ENCODE assay signal across 11 cellular contexts in the genomic region with DNA sequence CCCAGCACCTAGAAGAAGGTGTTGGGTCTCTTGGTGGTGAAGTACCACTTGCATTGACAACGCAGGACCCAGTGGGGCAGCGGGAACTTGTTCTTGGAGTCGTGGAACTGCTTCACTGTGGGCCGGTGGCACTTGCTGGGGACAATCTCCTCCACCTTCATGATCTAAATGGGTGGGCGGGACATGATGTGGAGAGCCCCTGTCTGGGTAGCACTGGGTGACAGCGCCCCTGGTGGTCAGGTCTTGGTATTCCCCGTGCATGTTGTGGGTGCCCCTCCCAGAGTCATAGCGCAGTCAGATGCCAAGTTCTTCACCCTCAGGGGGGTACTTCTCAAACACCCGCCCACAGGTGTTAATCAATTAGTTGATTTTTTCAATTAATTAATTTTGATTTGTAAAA.
DNase-seq lines count a peak whose midpoint lies in the region; ATAC-seq and TF ChIP-seq lines count a peak whose summit lies in the region.
"Had no signal": no experiment of that assay in that cellular context is flagged by ENCODE, and none has a peak within 500 bp of the region (broad histone marks: within the 10 kb centered on the region; RNA-seq: fewer than 3 reads in every experiment).

No MANE protein-coding gene starts in this region.

- H3K79me2 ChIP-seq in smooth muscle cell (ENCODE audit: low read depth), result no peaks in the 10 kb centered on the region

- no peaks in the 10 kb centered on the region for H4K20me1 ChIP-seq in smooth muscle cell (ENCODE audit: low read depth)

- no peaks in the 10 kb centered on the region for H3K9me3 ChIP-seq in smooth muscle cell (replicated peaks; ENCODE audit: low read depth)

- H3F3A ChIP-seq in smooth muscle cell (ENCODE audit: low read depth), result no peaks in the 10 kb centered on the region

- H3K36me3 ChIP-seq in smooth muscle cell (ENCODE audit: low read depth), result no peaks in the 10 kb centered on the region

- H3K27ac ChIP-seq in smooth muscle cell (ENCODE audit: low read depth), result no peak overlapping the region

- 70% methylated on average over 9 of the region's 9 CpGs for whole genome bisulfite sequencing in smooth muscle cell (ENCODE audit: low lambda C conversion rate)

- H3K4me3 ChIP-seq in smooth muscle cell, result no peak overlapping the region

- no peaks in the 10 kb centered on the region for H3K9me3 Mint-ChIP-seq in activated CD8-positive, alpha-beta T cell treated with anti-CD3 and anti-CD28 coated beads, Interleukin-2, amount 10 ng/mL, durations not matched to agents 7 days and 5 days (ENCODE audit: insufficient read depth)
- H3K9me3 Mint-ChIP-seq: central memory CD8-positive, alpha-beta T cell had no signal

- H3K36me3 Mint-ChIP-seq in activated CD8-positive, alpha-beta T cell treated with anti-CD3 and anti-CD28 coated beads, Interleukin-2, amount 10 ng/mL, durations not matched to agents 7 days and 5 days (ENCODE audit: low read depth), result no peaks in the 10 kb centered on the region

- H3K4me3 Mint-ChIP-seq in activated CD8-positive, alpha-beta T cell treated with anti-CD3 and anti-CD28 coated beads, Interleukin-2, amount 10 ng/mL, durations not matched to agents 7 days and 5 days, result no peak overlapping the region
- H3K4me3 Mint-ChIP-seq: central memory CD8-positive, alpha-beta T cell had no signal

- DNase-seq in DMS 273 (lab: John Stamatoyannopoulos, UW; ENCODE audit: unreplicated experiment), result peak; percentile 10
- no peak for DNase-seq in DMS 273 treated with DMSO at 0.1 percent for 48 hours (lab: John Stamatoyannopoulos, UW)
- DNase-seq in activated CD8-positive, alpha-beta T cell treated with anti-CD3 and anti-CD28 coated beads, Interleukin-2, amount 10 ng/mL, durations not matched to agents 7 days and 5 days, result peak; percentile 23
- no peak for DNase-seq in smooth muscle cell (lab: John Stamatoyannopoulos, UW; ENCODE audit: unreplicated experiment)
- DNase-seq in ACHN, result no peak
- DNase-seq in SKM-1 (lab: John Stamatoyannopoulos, UW; ENCODE audit: unreplicated experiment), result no peak
- DNase-seq in RKO (ENCODE audit: low spot score), result no peak
- DNase-seq: 8988T, MV-4-11 had no signal

- no peak overlapping the region for H3K27ac Mint-ChIP-seq in activated CD8-positive, alpha-beta T cell treated with anti-CD3 and anti-CD28 coated beads, Interleukin-2, amount 10 ng/mL, durations not matched to agents 7 days and 5 days

- H2AFZ ChIP-seq in smooth muscle cell (ENCODE audit: low read depth), result no peak overlapping the region

- no peaks in the 10 kb centered on the region for H3K27me3 ChIP-seq in smooth muscle cell (ENCODE audit: low read depth)

- POLR2A ChIA-PET in activated CD8-positive, alpha-beta T cell treated with anti-CD3 and anti-CD28 coated beads, Interleukin-2, amount 10 ng/mL, durations not matched to agents 7 days and 5 days (lab: Charles Lee), result no interaction called here

- peak; percentile 38 for TF ChIP-seq CTCF in smooth muscle cell (IDR thresholded peaks at IDR 0.05; ENCODE audit: borderline replicate concordance, insufficient read depth, poor library complexity, severe bottlenecking)

- CTCF ChIA-PET in activated CD8-positive, alpha-beta T cell treated with anti-CD3 and anti-CD28 coated beads, Interleukin-2, amount 10 ng/mL, durations not matched to agents 7 days and 5 days (lab: Charles Lee), result no interaction called here

- no peaks in the 10 kb centered on the region for H3K27me3 Mint-ChIP-seq in activated CD8-positive, alpha-beta T cell treated with anti-CD3 and anti-CD28 coated beads, Interleukin-2, amount 10 ng/mL, durations not matched to agents 7 days and 5 days (ENCODE audit: low read depth)

- H3K4me2 ChIP-seq in smooth muscle cell, result no peak overlapping the region

- in situ Hi-C loops in ACHN (cut with HindIII; ENCODE audit: low pct_ligation_motif_present, low pct_unique_long_range_greater_than_20kb, low sequenced_read_pairs), result no loop called here

- peak; percentile 57 for ATAC-seq in HG02884 (IDR thresholded peaks at IDR 0.05; ENCODE audit: unreplicated experiment)
- no peak for ATAC-seq in activated CD8-positive, alpha-beta T cell treated with anti-CD3 and anti-CD28 coated beads, Interleukin-2, amount 10 ng/mL, durations not matched to agents 7 days and 5 days

- no peaks in the 10 kb centered on the region for H3K4me1 ChIP-seq in smooth muscle cell (ENCODE audit: low read depth)

- H3K9ac ChIP-seq in smooth muscle cell (ENCODE audit: low read depth), result no peak overlapping the region

- no peaks in the 10 kb centered on the region for H3K4me1 Mint-ChIP-seq in activated CD8-positive, alpha-beta T cell treated with anti-CD3 and anti-CD28 coated beads, Interleukin-2, amount 10 ng/mL, durations not matched to agents 7 days and 5 days (ENCODE audit: low read depth)
- H3K4me1 Mint-ChIP-seq: central memory CD8-positive, alpha-beta T cell had no signal

Comparison
In these comparisons a context has a peak if more than half of its experiments do, and no peak if none do; other contexts are left out.
1. DNase-seq: peak in DMS 273 (single experiment) and activated CD8-positive, alpha-beta T cell treated with anti-CD3 and anti-CD28 coated beads, Interleukin-2, amount 10 ng/mL, durations not matched to agents 7 days and 5 days (single experiment); none in DMS 273 treated with DMSO at 0.1 percent for 48 hours (single experiment), smooth muscle cell (single experiment), ACHN (single experiment), SKM-1 (single experiment) and RKO (single experiment).